In the genomic region with DNA sequence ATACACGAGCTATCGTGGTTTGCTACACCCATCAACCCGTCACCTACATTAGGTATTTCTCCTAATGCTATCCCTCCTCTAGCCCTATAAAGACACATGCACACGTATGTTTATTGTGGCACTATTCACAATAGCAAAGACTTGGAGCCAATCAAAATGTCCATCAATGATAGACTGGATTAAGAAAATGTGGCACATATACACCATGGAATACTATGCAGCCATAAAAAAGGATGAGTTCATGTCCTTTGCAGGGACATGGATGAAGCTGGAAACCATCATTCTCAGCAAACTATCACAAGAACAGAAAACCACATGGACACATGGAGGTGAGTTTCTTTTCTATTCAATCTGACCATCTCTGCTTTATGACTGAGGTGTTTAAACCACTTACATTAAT, we compare ENCODE assay signal across 13 cellular contexts. TPM values are rescaled to one million over a fixed set of nuclear protein-coding genes. Genes with fewer than 3 reads are reported as not detected.
"Had no signal": no experiment of that assay in that cellular context is flagged by ENCODE, and none has a peak within 500 bp of the region (broad histone marks: within the 10 kb centered on the region; RNA-seq: fewer than 3 reads in every experiment).

No MANE protein-coding gene starts in this region.

RNA-seq across cellular contexts. Expression of gene TCEAL7, which starts 24.4 kb away (rescaled TPM):
- total RNA-seq: activated naive CD4-positive, alpha-beta T cell treated with anti-CD3 and anti-CD28 coated beads for 36 hours; activated naive CD4-positive, alpha-beta T cell treated with anti-CD3 and anti-CD28 coated beads, Interleukin-2, amount 50 U/mL, for 72 hours; activated naive CD8-positive, alpha-beta T cell treated with anti-CD3 and anti-CD28 coated beads for 36 hours; activated naive CD8-positive, alpha-beta T cell treated with anti-CD3 and anti-CD28 coated beads, Interleukin-2, amount 10 ng/mL, durations not matched to agents 7 days and 5 days; activated T-cell treated with anti-CD3 and anti-CD28 coated beads, Interleukin-2, amount 50 U/mL, for 4 hours; activated T-cell treated with anti-CD3 and anti-CD28 coated beads, Interleukin-2, amount 50 U/mL, for 72 hours; activated T-helper 1 cell treated with anti-CD3 and anti-CD28 coated beads, Interleukin-12 subunit alpha, Interleukin-12 subunit beta, Interleukin-2, Interleukin-4 antibody, amounts not matched to agents 30 ng/mL and 10 ng/mL and 1 ng/mL, durations not matched to agents 14 hours and 24 hours and 36 hours; activated T-helper 17 cell treated with anti-CD3 and anti-CD28 coated beads, Interleukin-2, amount 50 U/mL, for 72 hours; activated T-helper 2 cell treated with anti-CD3 and anti-CD28 coated beads, Interferon-gamma antibody, Interleukin-2, Interleukin-4, amounts not matched to agents 10 μg/mL and 5 μg/mL and 100 μg/mL, durations not matched to agents 14 hours and 24 hours and 36 hours; ascending aorta had no signal

RNA-seq across cellular contexts. Expression of gene TCEAL5, which starts 29.1 kb away (rescaled TPM):
- total RNA-seq: activated naive CD4-positive, alpha-beta T cell treated with anti-CD3 and anti-CD28 coated beads, Interleukin-2, amount 50 U/mL, for 72 hours; activated naive CD8-positive, alpha-beta T cell treated with anti-CD3 and anti-CD28 coated beads for 36 hours; activated naive CD8-positive, alpha-beta T cell treated with anti-CD3 and anti-CD28 coated beads, Interleukin-2, amount 10 ng/mL, durations not matched to agents 7 days and 5 days; activated T-cell treated with anti-CD3 and anti-CD28 coated beads, Interleukin-2, amount 50 U/mL, for 4 hours; activated T-cell treated with anti-CD3 and anti-CD28 coated beads, Interleukin-2, amount 50 U/mL, for 72 hours; activated T-helper 1 cell treated with anti-CD3 and anti-CD28 coated beads, Interleukin-12 subunit alpha, Interleukin-12 subunit beta, Interleukin-2, Interleukin-4 antibody, amounts not matched to agents 30 ng/mL and 10 ng/mL and 1 ng/mL, durations not matched to agents 14 hours and 24 hours and 36 hours; activated T-helper 17 cell treated with anti-CD3 and anti-CD28 coated beads, Interleukin-2, amount 50 U/mL, for 72 hours; activated T-helper 2 cell treated with anti-CD3 and anti-CD28 coated beads, Interferon-gamma antibody, Interleukin-2, Interleukin-4, amounts not matched to agents 10 μg/mL and 5 μg/mL and 100 μg/mL, durations not matched to agents 14 hours and 24 hours and 36 hours; ascending aorta; body of pancreas; bronchial epithelial cell; chondrocyte had no signal
